ENCODE assay signal across 24 cellular contexts in the genomic region with DNA sequence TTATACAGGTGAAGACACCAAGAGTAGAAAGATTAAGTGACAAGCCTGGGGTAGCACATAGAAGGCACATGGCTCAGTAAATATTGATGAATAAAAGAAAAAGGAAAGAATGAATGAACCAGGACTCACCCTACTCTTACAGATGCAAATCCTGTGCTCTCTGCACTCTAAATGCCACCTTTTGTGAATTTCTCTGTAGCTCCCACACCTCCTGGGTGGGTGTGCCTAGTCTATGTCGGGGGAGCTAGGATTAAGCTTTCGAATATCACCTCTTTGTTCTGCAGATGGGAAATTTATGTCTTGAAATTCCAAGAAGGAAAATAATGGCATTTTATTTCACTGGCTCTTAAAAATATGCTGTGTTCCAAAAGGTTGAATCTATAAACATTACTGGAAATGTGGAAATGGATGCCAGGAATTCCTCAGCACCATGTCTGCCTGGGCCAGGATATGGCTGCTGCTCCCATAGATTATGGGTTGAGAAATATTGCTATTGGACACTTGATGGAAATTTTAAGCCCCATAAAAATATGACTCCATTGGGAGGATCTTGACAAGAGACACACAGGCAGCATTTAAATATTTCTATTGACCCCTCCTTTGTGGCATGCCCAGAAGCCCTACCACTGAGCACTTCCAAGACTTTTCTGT. TPM values are rescaled to one million over a fixed set of nuclear protein-coding genes. Genes with fewer than 3 reads are reported as not detected.
DNase-seq lines count a peak whose midpoint lies in the region; ATAC-seq and TF ChIP-seq lines count a peak whose summit lies in the region.
"Had no signal": no experiment of that assay in that cellular context is flagged by ENCODE, and none has a peak within 500 bp of the region (broad histone marks: within the 10 kb centered on the region; RNA-seq: fewer than 3 reads in every experiment).

No MANE protein-coding gene starts in this region.

- TF ChIP-seq CTCF in fibroblast of pulmonary artery (IDR thresholded peaks at IDR 0.05; ENCODE audit: low read length, missing control alignments) (no peak), colonic mucosa (IDR thresholded peaks at IDR 0.05) (no peak)

- ATAC-seq in sciatic nerve (peak; percentile 33), GM19397 (IDR thresholded peaks at IDR 0.05; ENCODE audit: unreplicated experiment) (no peak)
- ATAC-seq in activated CD4-positive, CD25-positive, alpha-beta regulatory T cell treated with anti-CD3 and anti-CD28 coated beads, Interleukin-2, amount 50 U/mL, for 24 hours = no peak
- ATAC-seq: heart left ventricle, T-helper 17 cell had no signal

- peak; percentile 46 for DNase-seq in GM04503 (ENCODE audit: low read depth)
- DNase-seq in adipocyte (ENCODE audit: low read depth) = peak; percentile 63
- peak; percentile 43 for DNase-seq in fibroblast of pulmonary artery (ENCODE audit: low read depth)
- DNase-seq in sciatic nerve (ENCODE audit: low spot score) = no peak
- no peak for DNase-seq in NCI-H510A (lab: John Stamatoyannopoulos, UW)
- DNase-seq in colonic mucosa = no peak
- DNase-seq: activated naive CD8-positive, alpha-beta T cell treated with anti-CD3 and anti-CD28 coated beads for 36 hours; CD4-positive, CD25-positive, alpha-beta regulatory T cell; DMS53; heart left ventricle; Karpas-422; NCI-H1092 treated with DMSO at 0.1 percent for 48 hours; NCI-H526; nephron progenitor cell; OCI-M1; SIG-M5; T-helper 17 cell; WERI-Rb-1 had no signal

- no peaks in the 10 kb centered on the region for H3K27me3 ChIP-seq in adipocyte (replicated peaks; ENCODE audit: control insufficient read depth, insufficient read depth, low read length)
- H3K27me3 ChIP-seq in colonic mucosa = no peaks in the 10 kb centered on the region
- H3K27me3 ChIP-seq: esophagus muscularis mucosa, heart left ventricle had no signal

- no peak overlapping the region for H3K9ac ChIP-seq in adipocyte (ENCODE audit: low read length)
- no peak overlapping the region for H3K9ac ChIP-seq in colonic mucosa (ENCODE audit: low read depth in 2 of 2, low read length in 2 of 2)

- intact Hi-C loops in sciatic nerve (cut with DNase I) (no loop called here), colonic mucosa (cut with DNase I) (no loop called here)

- H3K4me3 ChIP-seq in adipocyte (ENCODE audit: low read length) (no peak overlapping the region), fibroblast of pulmonary artery (replicated peaks; ENCODE audit: low read depth, low read length) (no peak overlapping the region), colonic mucosa (no peak overlapping the region)
- H3K4me3 ChIP-seq: esophagus muscularis mucosa, heart left ventricle had no signal

- peaks cover 28% of the 10 kb centered on the region for H3K4me1 ChIP-seq in adipocyte (ENCODE audit: control insufficient read depth, insufficient read depth, low read length)
- no peaks in the 10 kb centered on the region for H3K4me1 ChIP-seq in colonic mucosa

- H3K36me3 ChIP-seq in adipocyte (ENCODE audit: control insufficient read depth, insufficient read depth, low read length, severe bottlenecking) (peaks cover 57% of the 10 kb centered on the region), colonic mucosa (no peaks in the 10 kb centered on the region)

- no peak overlapping the region for H3K27ac ChIP-seq in colonic mucosa
- H3K27ac ChIP-seq: heart left ventricle, WERI-Rb-1 had no signal

- H3K9me3 ChIP-seq in adipocyte (ENCODE audit: control insufficient read depth, low read length) (no peaks in the 10 kb centered on the region), colonic mucosa (no peaks in the 10 kb centered on the region)
- H3K9me3 ChIP-seq: esophagus muscularis mucosa, heart left ventricle had no signal

RNA-seq across cellular contexts. Expression of a gene that starts 43.3 kb away (rescaled TPM):
- total RNA-seq in sciatic nerve (0.80 TPM), colonic mucosa (10 to 100 TPM; 22.7 to 64.0 TPM)

RNA-seq across cellular contexts. Expression of a gene that starts 58.4 kb away (rescaled TPM):
- total RNA-seq in sciatic nerve = not detected
- total RNA-seq in colonic mucosa = not detected
- total RNA-seq: activated naive CD8-positive, alpha-beta T cell treated with anti-CD3 and anti-CD28 coated beads for 36 hours; activated T-helper 1 cell treated with anti-CD3 and anti-CD28 coated beads, Interleukin-12 subunit alpha, Interleukin-12 subunit beta, Interleukin-2, Interleukin-4 antibody, amounts not matched to agents 30 ng/mL and 10 ng/mL and 1 ng/mL, durations not matched to agents 14 hours and 24 hours and 36 hours; CD4-positive, CD25-positive, alpha-beta regulatory T cell; esophagus muscularis mucosa; heart left ventricle; mesenteric fat pad; pulmonary artery endothelial cell; T-helper 17 cell had no signal

Comparison
In these comparisons a context has a peak if more than half of its experiments do, and no peak if none do; other contexts are left out.
1. DNase-seq: peak in GM04503 (single experiment), adipocyte (single experiment) and fibroblast of pulmonary artery (single experiment); none in sciatic nerve (single experiment), NCI-H510A (single experiment) and colonic mucosa (single experiment).
2. RNA of a gene that starts 43.3 kb away (total RNA-seq): 22.7 to 64.0 TPM in colonic mucosa; 0.80 TPM in sciatic nerve (single experiment); every median in the first group is over 10 times any median in the second.